Comparison of ENCODE assay signal across 6 cellular contexts in the genomic region with DNA sequence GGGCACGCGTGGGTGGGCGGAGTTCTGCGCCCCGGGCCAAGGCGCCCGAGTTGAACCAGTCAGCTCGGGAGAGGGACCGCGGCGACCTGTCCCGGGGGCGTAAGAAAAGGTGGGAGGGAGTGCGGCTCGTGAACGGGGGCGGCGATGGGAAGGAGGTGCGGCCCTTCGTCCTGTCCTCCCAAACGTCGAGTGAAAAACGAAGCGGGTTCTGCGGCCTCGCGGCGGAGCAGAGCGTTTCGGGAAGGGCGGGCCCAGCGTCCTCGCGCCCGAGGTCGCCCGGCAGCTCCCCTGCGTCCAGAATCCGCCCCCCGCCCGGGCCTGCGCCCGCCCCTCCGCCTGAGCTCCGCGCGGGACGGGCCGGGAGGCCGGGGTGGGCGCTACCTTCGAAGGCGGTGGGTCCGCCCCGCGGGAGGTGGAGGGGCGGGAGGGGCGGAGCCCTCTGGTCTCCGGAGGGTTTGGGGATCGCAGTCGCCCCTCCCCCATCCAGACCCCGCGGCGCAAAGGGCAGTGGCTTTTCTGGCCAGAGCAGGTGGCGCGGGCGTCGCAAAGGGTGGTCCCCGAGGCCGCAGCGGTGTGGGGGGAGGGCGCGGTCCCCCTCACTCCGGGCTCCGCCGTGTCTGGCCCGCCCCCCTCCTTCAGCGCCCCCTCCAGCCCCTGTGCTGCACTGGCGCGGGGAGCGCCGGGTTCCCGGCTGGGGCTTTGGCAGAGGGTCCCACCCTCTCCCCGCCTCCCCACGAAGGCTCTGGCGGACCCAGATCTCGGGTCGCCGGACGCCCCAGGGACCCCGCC. TPM values are rescaled to one million over a fixed set of nuclear protein-coding genes. Genes with fewer than 3 reads are reported as not detected.
A peak's percentile ranks its signal among the peaks of the same experiment; 100 is the strongest.
DNase-seq lines count a peak whose midpoint lies in the region; ATAC-seq lines count a peak whose summit lies in the region.

No MANE protein-coding gene starts in this region.

- peaks cover 3% of the 10 kb centered on the region for H3K4me1 ChIP-seq in mesodermal cell (ENCODE audit: control insufficient read depth, insufficient read depth, low read length, poor library complexity, severe bottlenecking)

- H3K36me3 ChIP-seq in mesodermal cell (ENCODE audit: control insufficient read depth, insufficient read depth, low read length) = no peaks in the 10 kb centered on the region

- peak overlapping the region; percentile 48 for H3K4me3 ChIP-seq in mesodermal cell (ENCODE audit: extremely low read depth, insufficient read depth, low read length, poor library complexity, severe bottlenecking)

- H3K9me3 ChIP-seq in mesodermal cell (ENCODE audit: control insufficient read depth, low read length) = no peaks in the 10 kb centered on the region

- no peak overlapping the region for H3K27ac ChIP-seq in mesodermal cell (ENCODE audit: low read depth, low read length, severe bottlenecking)

- DNase-seq in DMS53 (lab: John Stamatoyannopoulos, UW) (peak; percentile 69), DMS53 treated with DMSO at 0.1 percent for 48 hours (lab: John Stamatoyannopoulos, UW; ENCODE audit: unreplicated experiment) (no peak), cerebellar cortex (ENCODE audit: low spot score) (no peak)
- peak; percentile 46 for DNase-seq in activated naive CD4-positive, alpha-beta T cell treated with anti-CD3 and anti-CD28 coated beads, Interleukin-2, amount 50 U/mL, for 16 hours

- no peak for ATAC-seq in GM18870 (IDR thresholded peaks at IDR 0.05; ENCODE audit: unreplicated experiment)

- WGBS in mesodermal cell (ENCODE audit: insufficient coverage in 2 of 2), 2 experiments = 1 to 2% methylated on average over 48 to 54 of the region's 91 CpGs

RNA-seq across cellular contexts. Expression of a gene that starts 0.8 kb away (rescaled TPM):
- polyA plus RNA-seq in mesodermal cell (2013, experiment 1 of 2) = 26.6 TPM
- 21.9 TPM for polyA plus RNA-seq in mesodermal cell (2013, experiment 2 of 2)

RNA-seq across cellular contexts. Expression of a gene that starts 5.7 kb away (rescaled TPM):
- 13.8 TPM for polyA plus RNA-seq in mesodermal cell (2013, experiment 1 of 2)
- 9.6 TPM for polyA plus RNA-seq in mesodermal cell (2013, experiment 2 of 2)

RNA-seq across cellular contexts. Expression of a gene that starts 25.5 kb away (rescaled TPM):
- polyA plus RNA-seq in mesodermal cell (2013, experiment 1 of 2) = 10.8 TPM
- 8.0 TPM for polyA plus RNA-seq in mesodermal cell (2013, experiment 2 of 2)

RNA-seq across cellular contexts. Expression of a gene that starts 44.1 kb away (rescaled TPM):
- 1.4 TPM for polyA plus RNA-seq in mesodermal cell (2013, experiment 1 of 2)
- 1.6 TPM for polyA plus RNA-seq in mesodermal cell (2013, experiment 2 of 2)

RNA-seq across cellular contexts. Expression of a gene that starts 55.4 kb away (rescaled TPM):
- 15.0 TPM for polyA plus RNA-seq in mesodermal cell (2013, experiment 1 of 2)
- polyA plus RNA-seq in mesodermal cell (2013, experiment 2 of 2) = 14.0 TPM

Comparison
In these comparisons a context has a peak if more than half of its experiments do, and no peak if none do; other contexts are left out.
1. DNase-seq: peak in DMS53 (single experiment) and activated naive CD4-positive, alpha-beta T cell treated with anti-CD3 and anti-CD28 coated beads, Interleukin-2, amount 50 U/mL, for 16 hours (single experiment); none in DMS53 treated with DMSO at 0.1 percent for 48 hours (single experiment) and cerebellar cortex (single experiment).